Comparison of ENCODE assay signal across 8 cellular contexts in the genomic region with DNA sequence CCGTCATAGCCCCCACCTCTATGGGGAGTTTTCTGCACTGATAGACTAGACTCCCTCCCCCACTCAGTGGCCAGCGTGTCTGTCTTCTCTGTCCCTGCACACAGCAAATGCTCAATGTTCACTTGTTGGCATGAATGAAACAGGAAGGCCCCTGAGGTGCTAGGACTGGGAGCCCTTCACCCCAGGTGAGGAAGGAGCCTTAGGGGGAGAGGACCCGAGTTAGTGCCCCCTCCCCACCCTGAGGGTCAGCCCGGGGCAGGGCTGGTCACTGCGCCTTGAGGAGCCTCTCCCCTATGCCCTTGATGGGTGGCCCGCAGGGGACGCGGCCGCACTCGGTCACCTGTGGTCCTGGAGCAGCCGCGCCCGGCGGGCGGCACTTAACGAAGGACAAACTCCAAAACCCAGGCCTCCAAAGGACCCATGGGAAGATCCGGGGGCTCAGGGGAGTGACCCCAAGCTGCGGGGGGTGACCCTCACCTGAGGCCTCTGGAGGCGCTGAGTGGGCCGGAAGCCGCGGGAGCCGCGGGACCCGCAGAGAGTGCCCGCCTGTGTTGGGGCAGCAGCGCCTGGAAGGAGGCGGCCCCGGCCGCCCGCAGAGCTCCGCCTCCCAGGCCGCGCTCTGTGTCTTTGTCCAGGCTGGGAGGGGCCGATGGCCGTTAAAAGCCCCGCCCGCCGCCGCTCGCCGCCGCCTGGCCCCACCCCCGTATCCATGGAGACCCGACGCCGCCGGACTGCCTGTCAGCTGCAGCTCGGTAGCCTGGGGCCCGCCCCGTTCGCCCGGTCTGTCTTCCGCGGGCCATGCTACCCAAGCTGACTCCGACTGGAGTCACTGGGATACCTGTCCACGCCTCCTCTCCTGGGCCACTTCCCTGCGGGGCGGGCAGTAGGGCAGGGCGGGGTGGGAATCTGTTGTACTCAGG. TPM values are rescaled to one million over a fixed set of nuclear protein-coding genes. Genes with fewer than 3 reads are reported as not detected.
DNase-seq lines count a peak whose midpoint lies in the region; ATAC-seq and TF ChIP-seq lines count a peak whose summit lies in the region.

No MANE protein-coding gene starts in this region.

- H3K27me3 Mint-ChIP-seq in naive thymus-derived CD4-positive, alpha-beta T cell = peaks cover 0 to 19% (median 14%) of the 10 kb centered on the region in 5 donors

- H3K27me3 ChIP-seq in Peyer's patch = no peaks in the 10 kb centered on the region
- H3K27me3 ChIP-seq in fibroblast of lung (ENCODE audit: control insufficient read depth, insufficient read depth, low read length) = no peaks in the 10 kb centered on the region
- H3K27me3 ChIP-seq in naive thymus-derived CD4-positive, alpha-beta T cell (ENCODE audit: control insufficient read depth in 2 of 2, insufficient read depth in 2 of 2, low read length in 2 of 2) = no peaks in the 10 kb centered on the region

- TF ChIP-seq CTCF in Peyer's patch (IDR thresholded peaks at IDR 0.05) (no peak), fibroblast of lung (conservative IDR thresholded peaks at IDR 0.05 in 1 of 2, IDR thresholded peaks at IDR 0.05 in 1 of 2; ENCODE audit: low read depth in 1 of 2, low read length in 2 of 2) (no peak)

- CTCF ChIA-PET in naive thymus-derived CD4-positive, alpha-beta T cell (lab: Charles Lee) = no interaction called here

- H3K4me1 ChIP-seq in Peyer's patch = peaks cover 0 to 32% (median 7%) of the 10 kb centered on the region in 4 donors
- peaks cover 14% of the 10 kb centered on the region for H3K4me1 ChIP-seq in fibroblast of lung (ENCODE audit: control insufficient read depth, extremely low read depth, insufficient read depth, low read length)
- peaks cover 0 to 14% of the 10 kb centered on the region in 2 donors for H3K4me1 ChIP-seq in naive thymus-derived CD4-positive, alpha-beta T cell (ENCODE audit: control insufficient read depth in 2 of 2, insufficient read depth in 2 of 2, low read length in 2 of 2)

- H3K4me1 Mint-ChIP-seq in naive thymus-derived CD4-positive, alpha-beta T cell = peaks cover 15 to 28% (median 19%) of the 10 kb centered on the region in 7 donors

- H3K79me2 ChIP-seq in fibroblast of lung (ENCODE audit: control insufficient read depth, insufficient read depth, low read length) = no peaks in the 10 kb centered on the region

- peak overlapping the region; percentile 5 for H2AFZ ChIP-seq in fibroblast of lung (ENCODE audit: low read length)

- peak overlapping the region; percentile 13 to 53 (median 34) for H3K27ac ChIP-seq in Peyer's patch
- H3K27ac ChIP-seq in fibroblast of lung (ENCODE audit: insufficient read depth, low read length) = peak overlapping the region; percentile 30
- peak overlapping the region; percentile 9 for H3K27ac ChIP-seq in naive thymus-derived CD4-positive, alpha-beta T cell (ENCODE audit: low read depth, low read length)

- no peaks in the 10 kb centered on the region for H4K20me1 ChIP-seq in fibroblast of lung (ENCODE audit: control insufficient read depth, extremely low read depth, insufficient read depth, low read length)

- no peaks in the 10 kb centered on the region for H3K36me3 ChIP-seq in Peyer's patch
- no peaks in the 10 kb centered on the region for H3K36me3 ChIP-seq in fibroblast of lung (ENCODE audit: control insufficient read depth, insufficient read depth, low read length)
- H3K36me3 ChIP-seq in naive thymus-derived CD4-positive, alpha-beta T cell (ENCODE audit: control insufficient read depth in 2 of 3, insufficient read depth in 3 of 3, low read length in 3 of 3) = no peaks in the 10 kb centered on the region

- peak overlapping the region; percentile 53 for H3K9ac ChIP-seq in fibroblast of lung (ENCODE audit: insufficient read depth, low read length)

- H3K9me3 Mint-ChIP-seq in naive thymus-derived CD4-positive, alpha-beta T cell = no peaks in the 10 kb centered on the region

- no peaks in the 10 kb centered on the region for H3K9me3 ChIP-seq in Peyer's patch
- H3K9me3 ChIP-seq in fibroblast of lung (ENCODE audit: control insufficient read depth, insufficient read depth, low read depth, low read length) = no peaks in the 10 kb centered on the region
- no peaks in the 10 kb centered on the region for H3K9me3 ChIP-seq in naive thymus-derived CD4-positive, alpha-beta T cell (ENCODE audit: control insufficient read depth in 2 of 3, low read length in 3 of 3)

- H3K4me3 ChIP-seq in Peyer's patch = peak overlapping the region; percentile 43 to 59 (median 52)
- peak overlapping the region; percentile 40 to 83 (median 64) for H3K4me3 ChIP-seq in fibroblast of lung (replicated peaks in 1 of 4; ENCODE audit: control extremely low read depth in 1 of 4, insufficient read depth in 1 of 4, low read depth in 3 of 4, low read length in 4 of 4)
- peak overlapping the region; percentile 44 for H3K4me3 ChIP-seq in naive thymus-derived CD4-positive, alpha-beta T cell (ENCODE audit: low read length)

- TF ChIP-seq POLR2A in Peyer's patch (IDR thresholded peaks at IDR 0.05) = peak; percentile 23 to 39

- no peaks in the 10 kb centered on the region for H3K36me3 Mint-ChIP-seq in naive thymus-derived CD4-positive, alpha-beta T cell

- peak; percentile 85 for ATAC-seq in GM21723 (IDR thresholded peaks at IDR 0.05; ENCODE audit: unreplicated experiment)
- ATAC-seq in naive thymus-derived CD4-positive, alpha-beta T cell = peak; percentile 90

- H3K4me2 ChIP-seq in fibroblast of lung (ENCODE audit: extremely low read depth, insufficient read depth, low read length) = peak overlapping the region; percentile 96

- peak overlapping the region; percentile 24 to 81 (median 70) for H3K4me3 Mint-ChIP-seq in naive thymus-derived CD4-positive, alpha-beta T cell

- H3K27ac Mint-ChIP-seq in naive thymus-derived CD4-positive, alpha-beta T cell = peak overlapping the region in 2 of 9 donors; percentile 28 to 57

- POLR2A ChIA-PET in naive thymus-derived CD4-positive, alpha-beta T cell (lab: Charles Lee) = interaction anchor here (1.7 kb wide), 1 partner anchor 77 kb away, joined by 7 read pairs; a partner anchor contains a TSS

- peak; percentile 59 for DNase-seq in DMS79 (lab: John Stamatoyannopoulos, UW)
- peak; percentile 39 for DNase-seq in KG1 (lab: John Stamatoyannopoulos, UW)
- DNase-seq in Peyer's patch = peak; percentile 92 to 99 (median 98)
- peak; percentile 64 to 67 for DNase-seq in activated T-helper 1 cell treated with anti-CD3 and anti-CD28 coated beads, Interleukin-2, amount 50 U/mL, for 16 hours (ENCODE audit: low read depth in 1 of 2, low spot score in 1 of 2)
- peak; percentile 86 for DNase-seq in fibroblast of lung (ENCODE audit: low read depth in 2 of 2)
- peak; percentile 25 to 91 (median 46) for DNase-seq in naive thymus-derived CD4-positive, alpha-beta T cell
- DNase-seq in stimulated activated CD8-positive, alpha-beta memory T cell treated with anti-CD3 and anti-CD28 coated beads, Interleukin-7, amount 100 ng/mL, for 48 hours (ENCODE audit: extremely low read depth in 1 of 2, low read depth in 1 of 2) = peak; percentile 76 to 81

- intact Hi-C loops in naive thymus-derived CD4-positive, alpha-beta T cell (cut with micrococcal nuclease) = loop anchor here (1.0 kb wide), 5 partner anchors 15 to 121 kb away; a partner anchor contains a TSS

RNA-seq across cellular contexts. Expression of a gene that starts 15.4 kb away (rescaled TPM):
- total RNA-seq in Peyer's patch (10 to 100 TPM in 1 of 4 donors, 1 to 10 TPM in 3; 4.6 to 38.0 (median 7.7) TPM), fibroblast of lung (2.1 and 7.1 TPM in 2 replicates)
- 9.7 and 25.5 TPM in 2 replicates for polyA plus RNA-seq in fibroblast of lung
- 5.1 and 16.0 TPM in 2 replicates for polyA plus RNA-seq in fibroblast of lung (2012)
- 7.5 and 9.9 TPM in 2 replicates for polyA minus RNA-seq in fibroblast of lung (ENCODE audit: low replicate concordance)
- 10 to 100 TPM; 18.3 to 41.5 (median 34.1) TPM for total RNA-seq in naive thymus-derived CD4-positive, alpha-beta T cell
- polyA plus RNA-seq in naive thymus-derived CD4-positive, alpha-beta T cell = 1 to 10 TPM; 3.3 to 5.1 TPM

RNA-seq across cellular contexts. Expression of a gene that starts 24.2 kb away (rescaled TPM):
- 10 to 100 TPM; 23.9 to 42.2 (median 32.8) TPM for total RNA-seq in Peyer's patch
- 63.6 and 63.9 TPM in 2 replicates for total RNA-seq in fibroblast of lung
- polyA plus RNA-seq in fibroblast of lung = 139 and 149 TPM in 2 replicates
- 76.9 and 96.1 TPM in 2 replicates for polyA plus RNA-seq in fibroblast of lung (2012)
- 47.8 and 112 TPM in 2 replicates for polyA minus RNA-seq in fibroblast of lung (ENCODE audit: low replicate concordance)
- 10 to 100 TPM; 33.2 to 55.6 (median 38.9) TPM for total RNA-seq in naive thymus-derived CD4-positive, alpha-beta T cell
- 10 to 100 TPM; 38.3 to 55.0 TPM for polyA plus RNA-seq in naive thymus-derived CD4-positive, alpha-beta T cell

RNA-seq across cellular contexts. Expression of a gene that starts 58.6 kb away (rescaled TPM):
- total RNA-seq in Peyer's patch (10 to 100 TPM in 1 of 4 donors, 1 to 10 TPM in 3; 1.9 to 13.2 (median 3.6) TPM), fibroblast of lung (1.5 and 3.8 TPM in 2 replicates)
- polyA plus RNA-seq in fibroblast of lung = 3.1 and 4.5 TPM in 2 replicates
- polyA plus RNA-seq in fibroblast of lung (2012) = 3.6 and 5.4 TPM in 2 replicates
- 12.7 and 14.5 TPM in 2 replicates for polyA minus RNA-seq in fibroblast of lung (ENCODE audit: low replicate concordance)
- total RNA-seq in naive thymus-derived CD4-positive, alpha-beta T cell = 10 to 100 TPM in 2 of 5 experiments, 1 to 10 TPM in 3; 5.1 to 10.8 (median 8.8) TPM
- polyA plus RNA-seq in naive thymus-derived CD4-positive, alpha-beta T cell = 1 to 10 TPM; 5.4 to 6.4 TPM

Comparison
In these comparisons a context has a peak if more than half of its experiments do, and no peak if none do; other contexts are left out.
1. Peak in every context shown above with its lines: DNase-seq, ATAC-seq, H3K4me3 ChIP-seq and H3K27ac ChIP-seq.
2. DNase-seq: peak in every context shown above with its lines; median percentile 98 in Peyer's patch; 86 in fibroblast of lung; 78 in stimulated activated CD8-positive, alpha-beta memory T cell treated with anti-CD3 and anti-CD28 coated beads, Interleukin-7, amount 100 ng/mL, for 48 hours; 66 in activated T-helper 1 cell treated with anti-CD3 and anti-CD28 coated beads, Interleukin-2, amount 50 U/mL, for 16 hours; 59 in DMS79; 46 in naive thymus-derived CD4-positive, alpha-beta T cell; 39 in KG1.